In the genomic region with DNA sequence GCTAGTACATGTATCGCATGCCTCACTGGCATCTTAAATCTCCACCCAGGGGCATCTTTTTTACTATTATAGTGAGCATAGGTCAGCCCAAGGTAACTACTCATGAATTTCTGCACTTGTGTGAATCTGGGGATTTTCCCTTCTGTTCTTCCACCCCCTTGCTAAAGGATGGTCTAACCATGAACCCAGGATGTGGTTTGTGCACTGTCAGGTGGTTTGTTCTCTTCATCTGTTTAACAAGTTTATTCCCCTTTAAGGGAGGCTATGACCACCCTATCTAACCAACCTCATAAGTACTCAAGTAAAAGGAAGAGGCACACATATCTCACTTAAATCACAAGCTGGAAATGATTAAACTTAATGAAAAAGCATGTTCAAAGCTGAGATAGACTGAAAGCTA, we compare ENCODE assay signal across 12 cellular contexts.
DNase-seq lines count a peak whose midpoint lies in the region; ATAC-seq and TF ChIP-seq lines count a peak whose summit lies in the region.
"Had no signal": no experiment of that assay in that cellular context is flagged by ENCODE, and none has a peak within 500 bp of the region (broad histone marks: within the 10 kb centered on the region; RNA-seq: fewer than 3 reads in every experiment).

No MANE protein-coding gene starts in this region.

- DNase-seq in activated CD8-positive, alpha-beta T cell treated with anti-CD3 and anti-CD28 coated beads, Interleukin-2, amount 10 ng/mL, durations not matched to agents 7 days and 5 days = peak; percentile 78
- DNase-seq in germinal center (ENCODE audit: low spot score) (no peak), coronary artery (ENCODE audit: low spot score) (no peak), D341Med (ENCODE audit: low spot score) (no peak), Right ventricle myocardium inferior (ENCODE audit: missing footprints) (no peak)
- DNase-seq: adrenal gland, DMS79, left colon, NCI-H226 had no signal

- H3K27me3 Mint-ChIP-seq in activated CD8-positive, alpha-beta T cell treated with anti-CD3 and anti-CD28 coated beads, Interleukin-2, amount 10 ng/mL, durations not matched to agents 7 days and 5 days (ENCODE audit: low read depth) = peaks cover 4% of the 10 kb centered on the region

- intact Hi-C loops in Right ventricle myocardium inferior (cut with DNase I) = no loop called here

- no peak overlapping the region for H3K27ac ChIP-seq in coronary artery
- H3K27ac ChIP-seq: adrenal gland had no signal

- CTCF ChIA-PET in activated CD8-positive, alpha-beta T cell treated with anti-CD3 and anti-CD28 coated beads, Interleukin-2, amount 10 ng/mL, durations not matched to agents 7 days and 5 days (lab: Charles Lee) = no interaction called here

- H3K27ac Mint-ChIP-seq in activated CD8-positive, alpha-beta T cell treated with anti-CD3 and anti-CD28 coated beads, Interleukin-2, amount 10 ng/mL, durations not matched to agents 7 days and 5 days = peak overlapping the region; percentile 73

- ATAC-seq in GM18511 (IDR thresholded peaks at IDR 0.05; ENCODE audit: unreplicated experiment) = peak; percentile 82
- peak; percentile 81 for ATAC-seq in GM19438 (IDR thresholded peaks at IDR 0.05; ENCODE audit: low read depth, unreplicated experiment)
- peak; percentile 93 for ATAC-seq in HG02981 (IDR thresholded peaks at IDR 0.05; ENCODE audit: unreplicated experiment)
- peak; percentile 96 for ATAC-seq in activated CD8-positive, alpha-beta T cell treated with anti-CD3 and anti-CD28 coated beads, Interleukin-2, amount 10 ng/mL, durations not matched to agents 7 days and 5 days
- no peak for ATAC-seq in Right ventricle myocardium inferior
- ATAC-seq: left colon had no signal

- H3K4me1 Mint-ChIP-seq in activated CD8-positive, alpha-beta T cell treated with anti-CD3 and anti-CD28 coated beads, Interleukin-2, amount 10 ng/mL, durations not matched to agents 7 days and 5 days (ENCODE audit: low read depth) = peaks cover 19% of the 10 kb centered on the region

- H3K4me3 Mint-ChIP-seq in activated CD8-positive, alpha-beta T cell treated with anti-CD3 and anti-CD28 coated beads, Interleukin-2, amount 10 ng/mL, durations not matched to agents 7 days and 5 days = no peak overlapping the region

- no peak overlapping the region for H3K4me3 ChIP-seq in coronary artery
- H3K4me3 ChIP-seq: adrenal gland had no signal

- POLR2A ChIA-PET in activated CD8-positive, alpha-beta T cell treated with anti-CD3 and anti-CD28 coated beads, Interleukin-2, amount 10 ng/mL, durations not matched to agents 7 days and 5 days (lab: Charles Lee) = no interaction called here

- H3K36me3 Mint-ChIP-seq in activated CD8-positive, alpha-beta T cell treated with anti-CD3 and anti-CD28 coated beads, Interleukin-2, amount 10 ng/mL, durations not matched to agents 7 days and 5 days (ENCODE audit: low read depth) = peaks cover 6% of the 10 kb centered on the region

- TF ChIP-seq CTCF in coronary artery (IDR thresholded peaks at IDR 0.05) = no peak

- no peaks in the 10 kb centered on the region for H3K9me3 Mint-ChIP-seq in activated CD8-positive, alpha-beta T cell treated with anti-CD3 and anti-CD28 coated beads, Interleukin-2, amount 10 ng/mL, durations not matched to agents 7 days and 5 days (ENCODE audit: insufficient read depth)
